In genomic region chr6:7454696-7455095, GRCh38 we compare ENCODE assay signal across 24 cellular contexts.
DNase-seq lines count a peak whose midpoint lies in the region; ATAC-seq and TF ChIP-seq lines count a peak whose summit lies in the region.
"Had no signal": no experiment of that assay in that cellular context is flagged by ENCODE, and none has a peak within 500 bp of the region (broad histone marks: within the 10 kb centered on the region; RNA-seq: fewer than 3 reads in every experiment).

No MANE protein-coding gene starts in this region.

- H3K27ac Mint-ChIP-seq in H9 = no peak overlapping the region; a peak in 1 of 7 replicates
- no peak overlapping the region for H3K27ac Mint-ChIP-seq in naive thymus-derived CD4-positive, alpha-beta T cell

- H3K14ac ChIP-seq in H9 (ENCODE audit: insufficient read depth, low read length) = no peak overlapping the region

- H2AK5ac ChIP-seq in H9 (ENCODE audit: insufficient read length, low read length) = no peak overlapping the region

- no peak overlapping the region for H3K56ac ChIP-seq in H9 (ENCODE audit: insufficient read length, low read depth, low read length)

- H3K36me3 Mint-ChIP-seq in H9 (ENCODE audit: insufficient read depth in 1 of 3, low read depth in 3 of 3) = peaks cover 0 to 7% (median 6%) of the 10 kb centered on the region in 3 experiments; a peak in 1 of 7 replicates
- no peaks in the 10 kb centered on the region for H3K36me3 Mint-ChIP-seq in naive thymus-derived CD4-positive, alpha-beta T cell

- H3K23me2 ChIP-seq in H9 (ENCODE audit: insufficient read length, low read depth, low read length, poor library complexity, severe bottlenecking) = no peaks in the 10 kb centered on the region

- no peaks in the 10 kb centered on the region for H3K36me3 ChIP-seq in iPS-20b (ENCODE audit: insufficient read depth, low read depth, low read length)
- H3K36me3 ChIP-seq in naive thymus-derived CD4-positive, alpha-beta T cell (ENCODE audit: control insufficient read depth in 2 of 3, insufficient read depth in 3 of 3, low read length in 3 of 3) = no peaks in the 10 kb centered on the region
- H3K36me3 ChIP-seq: SJCRH30 had no signal

- H3K18ac ChIP-seq in H9 (ENCODE audit: insufficient read length, low read depth, low read length) = no peak overlapping the region

- peaks cover 0 to 2% of the 10 kb centered on the region in 2 experiments; a peak in 3 of 5 replicates for H3K9me3 Mint-ChIP-seq in H9
- H3K9me3 Mint-ChIP-seq in naive thymus-derived CD4-positive, alpha-beta T cell = peaks cover 0 to 4% (median 0%) of the 10 kb centered on the region in 11 donors

- H3K4me1 ChIP-seq in H9 (ENCODE audit: insufficient read depth, low read length) (peaks cover 7% of the 10 kb centered on the region; the same call in 1 of the 2 replicates), iPS-20b (ENCODE audit: insufficient read depth, low read length) (peaks cover 10% of the 10 kb centered on the region)
- no peaks in the 10 kb centered on the region for H3K4me1 ChIP-seq in naive thymus-derived CD4-positive, alpha-beta T cell (ENCODE audit: control insufficient read depth in 2 of 2, insufficient read depth in 2 of 2, low read length in 2 of 2)
- H3K4me1 ChIP-seq: SJCRH30 had no signal

- no peak overlapping the region for H3K4ac ChIP-seq in H9 (ENCODE audit: low read depth, low read length)

- H3K9ac ChIP-seq in H9 (ENCODE audit: extremely low read depth, insufficient read length, low read length) (no peak overlapping the region), iPS-20b (ENCODE audit: low read depth, low read length) (no peak overlapping the region)
- H3K9ac ChIP-seq: GM23248 had no signal

- H3T11ph ChIP-seq in H9 (ENCODE audit: low read length) = no peak overlapping the region

- CTCF ChIA-PET in naive thymus-derived CD4-positive, alpha-beta T cell (lab: Charles Lee) = no interaction called here

- no peak for DNase-seq in H9
- peak; percentile 21 for DNase-seq in RPMI7951 (ENCODE audit: low read depth)
- DNase-seq in naive thymus-derived CD4-positive, alpha-beta T cell = no peak
- DNase-seq in NCI-H82 treated with DMSO at 0.1 percent for 48 hours (lab: John Stamatoyannopoulos, UW; ENCODE audit: unreplicated experiment) = no peak
- DNase-seq in 8988T = no peak
- DNase-seq: DMS53, GDM1, GM23248, NCI-H1092, NCI-H1417 treated with DMSO at 0.1 percent for 48 hours, NCI-H1694 treated with DMSO at 0.1 percent for 48 hours, NCI-H2081, NCI-H226, NCI-H510A, NCI-H748 treated with DMSO at 0.1 percent for 48 hours, PC-3, SJCRH30 had no signal

- no peak overlapping the region for H4K91ac ChIP-seq in H9 (ENCODE audit: insufficient read length, low read depth, low read length)

- H2BK5ac ChIP-seq in H9 (ENCODE audit: insufficient read length, low read length) = no peak overlapping the region

- H3K27ac ChIP-seq in H9 (ENCODE audit: insufficient read length, low read depth, low read length) = no peak overlapping the region
- no peak overlapping the region for H3K27ac ChIP-seq in iPS-20b (ENCODE audit: low read length)
- H3K27ac ChIP-seq in naive thymus-derived CD4-positive, alpha-beta T cell (ENCODE audit: low read depth, low read length) = no peak overlapping the region
- H3K27ac ChIP-seq: GM23248, HL-60, SJCRH30 had no signal

- H3K23ac ChIP-seq in H9 (ENCODE audit: insufficient read length, low read depth, low read length) = no peak overlapping the region

- peak overlapping the region; percentile 11 for H3K4me2 ChIP-seq in H9 (ENCODE audit: insufficient read depth, insufficient read length, low read length)

- no peaks in the 10 kb centered on the region; the same call in 1 of the 2 replicates for H3K27me3 Mint-ChIP-seq in H9 (ENCODE audit: low read depth)
- H3K27me3 Mint-ChIP-seq in naive thymus-derived CD4-positive, alpha-beta T cell = peaks cover 0 to 12% (median 0%) of the 10 kb centered on the region in 5 donors

- no CpG with 5 or more reads among the region's 2 CpGs for WGBS in H9 (ENCODE audit: extremely low coverage, insufficient read length, low lambda C conversion rate)

- H2BK12ac ChIP-seq in H9 (ENCODE audit: insufficient read length, low read depth, low read length) = no peak overlapping the region

- H2BK120ac ChIP-seq in H9 (ENCODE audit: low read depth, low read length, poor library complexity, severe bottlenecking) = no peak overlapping the region

- POLR2A ChIA-PET in naive thymus-derived CD4-positive, alpha-beta T cell (lab: Charles Lee) = interaction anchor here (0.6 kb wide), 1 partner anchor 811 kb away, joined by 4 read pairs; no protein-coding TSS in a partner anchor

- TF ChIP-seq CTCF in H9 (conservative IDR thresholded peaks at IDR 0.05) = no peak

- no peak for ATAC-seq in HG02870 (IDR thresholded peaks at IDR 0.05; ENCODE audit: unreplicated experiment)
- no peak for ATAC-seq in naive thymus-derived CD4-positive, alpha-beta T cell
- ATAC-seq: GM12878, HCT116, PC-3, Right ventricle myocardium inferior, SK-N-SH treated with all-trans-retinoic acid at 6 μM for 48 hours had no signal

- H3K79me1 ChIP-seq in H9 (ENCODE audit: insufficient read depth, low read depth, low read length, poor library complexity, severe bottlenecking) = no peaks in the 10 kb centered on the region

- intact Hi-C loops in naive thymus-derived CD4-positive, alpha-beta T cell (cut with micrococcal nuclease) = no loop called here

- no peak overlapping the region for H3K4me3 Mint-ChIP-seq in H9
- no peak overlapping the region for H3K4me3 Mint-ChIP-seq in naive thymus-derived CD4-positive, alpha-beta T cell

- no peak overlapping the region for H2BK15ac ChIP-seq in H9 (ENCODE audit: low read depth, low read length)

- no peak overlapping the region for H2BK20ac ChIP-seq in H9 (ENCODE audit: low read depth, low read length, poor library complexity, severe bottlenecking)

- no peak overlapping the region for H4K8ac ChIP-seq in H9 (replicated peaks; ENCODE audit: insufficient read length, low read depth, low read length)

- H3K9me3 ChIP-seq in H9 (ENCODE audit: control insufficient read depth, low read depth, low read length) = no peaks in the 10 kb centered on the region
- H3K9me3 ChIP-seq in iPS-20b (ENCODE audit: insufficient read depth, low read depth, low read length) = no peaks in the 10 kb centered on the region
- no peaks in the 10 kb centered on the region for H3K9me3 ChIP-seq in naive thymus-derived CD4-positive, alpha-beta T cell (ENCODE audit: control insufficient read depth in 2 of 3, low read length in 3 of 3)
- H3K9me3 ChIP-seq: SJCRH30 had no signal

- H3K27me3 ChIP-seq in H9 (ENCODE audit: insufficient read depth, low read length) = no peaks in the 10 kb centered on the region
- H3K27me3 ChIP-seq in iPS-20b (ENCODE audit: insufficient read depth, low read length) = no peaks in the 10 kb centered on the region
- H3K27me3 ChIP-seq in naive thymus-derived CD4-positive, alpha-beta T cell (ENCODE audit: control insufficient read depth in 2 of 2, insufficient read depth in 2 of 2, low read length in 2 of 2) = no peaks in the 10 kb centered on the region
- H3K27me3 ChIP-seq: SJCRH30 had no signal

- no peak overlapping the region for H2AFZ ChIP-seq in H9 (ENCODE audit: low read length)
- H2AFZ ChIP-seq: GM23248 had no signal

- H3K79me2 ChIP-seq in H9 (ENCODE audit: insufficient read depth, low read length) = no peaks in the 10 kb centered on the region

- H3K4me1 Mint-ChIP-seq in H9 = peaks cover 11% of the 10 kb centered on the region in 2 experiments
- H3K4me1 Mint-ChIP-seq in naive thymus-derived CD4-positive, alpha-beta T cell = no peaks in the 10 kb centered on the region

- H4K20me1 ChIP-seq in H9 (ENCODE audit: control insufficient read depth, insufficient read depth, insufficient read length) = no peaks in the 10 kb centered on the region

- H3K4me3 ChIP-seq in iPS-20b (ENCODE audit: low read length) = peak overlapping the region; percentile 8; the same call in 1 of the 2 replicates
- H3K4me3 ChIP-seq in naive thymus-derived CD4-positive, alpha-beta T cell (ENCODE audit: low read length) = no peak overlapping the region
- H3K4me3 ChIP-seq: GM12878, GM23248, SJCRH30 had no signal

- H4K5ac ChIP-seq in H9 (ENCODE audit: insufficient read length, low read depth, low read length) = no peak overlapping the region
